Comparison of ENCODE assay signal across 1 cellular context in genomic region chr10:69152002-69152401, GRCh38.
TF ChIP-seq lines count a peak whose summit lies in the region.

No MANE protein-coding gene starts in this region.

TF ChIP-seq in K562, 482 proteins besides CTCF, POLR2A, EP300 and RAD21:
- TF ChIP-seq ZNF121 (CRISPR knock-in tag; conservative IDR thresholded peaks at IDR 0.05) (peak; percentile 14; the same call in 1 of the 2 replicates), ZNF197 (CRISPR knock-in tag; IDR thresholded peaks at IDR 0.05; ENCODE audit: low read depth) (no peak)
